Comparison of ENCODE assay signal across 1 cellular context in the genomic region with DNA sequence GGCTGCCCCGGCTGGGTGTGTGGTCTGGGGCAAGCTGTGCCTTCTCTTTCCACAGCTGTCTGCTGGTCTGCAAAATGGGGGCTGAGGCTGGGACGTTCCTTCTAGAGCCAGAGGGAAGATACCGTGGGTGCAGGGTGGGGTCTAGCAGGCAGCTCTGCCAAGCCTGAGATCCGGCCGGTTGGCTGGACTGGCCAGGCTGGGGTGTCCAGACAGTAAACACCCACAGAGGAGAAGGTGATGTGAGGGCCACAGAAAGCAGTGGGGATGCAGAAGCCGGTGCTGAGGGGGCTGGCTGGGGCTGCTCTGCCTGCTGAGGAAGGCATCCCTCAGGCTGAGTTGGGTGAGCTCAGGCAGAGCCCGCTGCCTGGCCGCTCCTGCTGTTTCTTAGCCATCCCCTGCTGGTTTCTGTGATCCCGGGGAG.
TF ChIP-seq lines count a peak whose summit lies in the region.

No MANE protein-coding gene starts in this region.

TF ChIP-seq in WTC11, 78 proteins besides CTCF, POLR2A, EP300 and RAD21 (continued from another document):
- no peak for TF ChIP-seq ESRRA (CRISPR knock-in tag; IDR thresholded peaks at IDR 0.05; ENCODE audit: borderline replicate concordance)
